Comparison of ENCODE assay signal across 9 cellular contexts in the genomic region with DNA sequence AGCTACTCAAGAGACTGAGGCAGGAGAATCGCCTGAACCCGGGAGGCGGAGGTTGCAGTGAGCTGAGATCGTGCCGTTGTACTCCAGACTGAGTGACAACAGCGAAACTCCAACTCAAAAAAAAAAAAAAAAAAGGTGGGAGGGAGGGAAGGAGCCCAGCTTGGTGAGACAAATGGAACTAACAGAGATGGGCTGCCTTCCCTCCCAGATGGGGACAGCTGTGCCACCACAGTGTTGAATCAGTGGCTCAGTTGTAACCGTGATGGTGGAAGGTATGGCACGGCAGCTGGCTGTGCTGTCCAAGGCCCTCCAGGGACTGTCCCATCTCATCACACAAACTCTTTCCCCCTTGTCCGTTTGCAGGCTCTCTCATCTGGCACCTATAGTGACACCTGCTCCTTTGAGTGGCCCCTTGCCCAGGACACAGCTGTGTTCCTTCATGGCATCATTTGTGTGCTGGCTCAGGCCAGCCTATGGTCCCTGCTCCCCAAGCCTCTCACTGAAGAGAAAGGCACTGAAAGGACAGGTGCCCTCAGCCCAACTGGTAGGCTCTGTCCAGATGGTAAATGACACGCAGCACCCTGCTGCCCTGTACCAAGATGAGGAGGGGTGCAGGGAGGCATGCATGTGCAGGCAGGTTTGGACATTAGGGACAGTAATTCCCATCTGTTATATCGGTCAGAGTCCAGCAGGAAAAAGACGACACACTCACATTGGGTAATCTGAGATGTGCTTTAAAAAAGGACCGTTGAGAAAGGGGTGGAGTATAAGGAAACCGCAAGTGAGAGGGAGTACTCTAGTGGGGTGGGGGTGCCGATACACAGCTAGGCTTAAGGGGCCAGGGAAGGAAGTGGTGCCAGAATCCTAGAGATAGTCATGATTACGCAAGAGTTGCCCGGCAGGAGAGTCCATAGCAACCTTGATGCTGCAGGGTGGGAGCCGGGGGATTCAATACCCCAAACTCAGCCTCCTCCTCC. TPM values are rescaled to one million over a fixed set of nuclear protein-coding genes. Genes with fewer than 3 reads are reported as not detected.
DNase-seq lines count a peak whose midpoint lies in the region; ATAC-seq, FAIRE-seq and TF ChIP-seq lines count a peak whose summit lies in the region.
"Had no signal": no experiment of that assay in that cellular context is flagged by ENCODE, and none has a peak within 500 bp of the region (broad histone marks: within the 10 kb centered on the region; RNA-seq: fewer than 3 reads in every experiment).

No MANE protein-coding gene starts in this region.

- no peaks in the 10 kb centered on the region for H3K4me1 ChIP-seq in pancreas

- no peak for TF ChIP-seq CTCF in pancreas (IDR thresholded peaks at IDR 0.05)

- H3K9me3 Mint-ChIP-seq in effector memory CD8-positive, alpha-beta T cell, result no peaks in the 10 kb centered on the region

- H3K27ac Mint-ChIP-seq in effector memory CD8-positive, alpha-beta T cell, result peak overlapping the region; percentile 52 to 84

- DNase-seq in GM12891 (ENCODE audit: insufficient read length, low spot score), result no peak
- DNase-seq in NOMO-1 treated with DMSO at 0.1 percent for 48 hours (lab: John Stamatoyannopoulos, UW; ENCODE audit: unreplicated experiment), result peak; percentile 99
- DNase-seq in effector memory CD8-positive, alpha-beta T cell, result no peak
- DNase-seq in pancreas, result peak in 1 of 6 donors; percentile 16
- DNase-seq in pons (ENCODE audit: low spot score), result no peak
- no peak for DNase-seq in urothelium cell line (ENCODE audit: low spot score)
- DNase-seq in activated CD4-positive, alpha-beta T cell treated with anti-CD3 and anti-CD28 coated beads for 4 hours, result no peak

- H3K27me3 ChIP-seq in pancreas, result no peaks in the 10 kb centered on the region

- no peak overlapping the region for H3K4me3 ChIP-seq in pancreas

- peaks cover 41% of the 10 kb centered on the region for H3K36me3 Mint-ChIP-seq in effector memory CD8-positive, alpha-beta T cell (ENCODE audit: insufficient read depth)

- ATAC-seq in effector memory CD8-positive, alpha-beta T cell (replicated peaks), result peak; percentile 72
- ATAC-seq in pancreas (peak in 3 of 4 donors; percentile 45 to 67 (median 56)), HG02610 (IDR thresholded peaks at IDR 0.05; ENCODE audit: unreplicated experiment) (no peak)

- peaks cover 57 to 60% of the 10 kb centered on the region in 2 donors for H3K4me1 Mint-ChIP-seq in effector memory CD8-positive, alpha-beta T cell (ENCODE audit: low read depth in 2 of 2)

- no peaks in the 10 kb centered on the region for H3K9me3 ChIP-seq in pancreas

- WGBS in pancreas, 2 donors, result 67 to 69% methylated on average over 18 of the region's 18 CpGs

- no peak overlapping the region for H3K27ac ChIP-seq in pancreas

- intact Hi-C loops in pancreas (cut with DNase I), result no loop called here

- no peaks in the 10 kb centered on the region for H3K27me3 Mint-ChIP-seq in effector memory CD8-positive, alpha-beta T cell

- TF ChIP-seq POLR2A in GM12891 (IDR thresholded peaks at IDR 0.05; ENCODE audit: low read depth, low read length), result no peak

- H3K4me3 Mint-ChIP-seq in effector memory CD8-positive, alpha-beta T cell, result peak overlapping the region; percentile 70 to 72

- H3K36me3 ChIP-seq in pancreas, result no peaks in the 10 kb centered on the region

- FAIRE-seq in GM12891 (lab: Jason Lieb, UNC), result peak; percentile 45
- FAIRE-seq in pancreas (lab: Jason Lieb, UNC), result no peak
- FAIRE-seq in urothelium cell line (lab: Jason Lieb, UNC), result no peak

TF ChIP-seq in GM12891, 5 proteins besides CTCF, POLR2A, EP300 and RAD21:
- TF ChIP-seq TAF1 (IDR thresholded peaks at IDR 0.05; ENCODE audit: low read depth, low read length) (no peak), POLR2AphosphoS5 (IDR thresholded peaks at IDR 0.05; ENCODE audit: low read depth, low read length) (no peak), POU2F2 (IDR thresholded peaks at IDR 0.05; ENCODE audit: low read depth, low read length) (0 out of 2 replicates have a peak, but pooled peaks have one; percentile 19), SPI1 (IDR thresholded peaks at IDR 0.05; ENCODE audit: low read depth, low read length) (peak; percentile 30; the same call in 1 of the 2 replicates)
TF ChIP-seq in GM12891: peak in this region for 2.

RNA-seq across cellular contexts. Expression of a gene that starts 4.3 kb away (rescaled TPM):
- not detected for polyA plus RNA-seq in GM12891 (2012; ENCODE audit: low read depth, missing spikeins)
- not detected for total RNA-seq in pancreas
- not detected for polyA plus RNA-seq in pancreas
- total RNA-seq: temporal lobe had no signal

RNA-seq across cellular contexts. Expression of a gene that starts 7.5 kb away (rescaled TPM):
- polyA plus RNA-seq in GM12891 (2012; ENCODE audit: low read depth, missing spikeins), result 13.1 TPM
- total RNA-seq in pancreas, result 10 to 100 TPM in 2 of 6 donors, 1 to 10 TPM in 4; 3.1 to 19.7 (median 6.3) TPM
- 10 to 100 TPM in 1 of 2 donors, 1 to 10 TPM in 1; 9.3 to 19.2 TPM for polyA plus RNA-seq in pancreas

RNA-seq across cellular contexts. Expression of a gene that starts 12.6 kb away (rescaled TPM):
- not detected for polyA plus RNA-seq in GM12891 (2012; ENCODE audit: low read depth, missing spikeins)
- total RNA-seq in pancreas, result 1 to 10 TPM; 1.0 to 4.3 (median 2.1) TPM
- 1 to 10 TPM; 5.1 to 8.3 TPM for polyA plus RNA-seq in pancreas

RNA-seq across cellular contexts. Expression of a gene that starts 35.8 kb away (rescaled TPM):
- 9.3 TPM for polyA plus RNA-seq in GM12891 (2012; ENCODE audit: low read depth, missing spikeins)
- 1 to 10 TPM; 1.1 to 5.8 (median 1.9) TPM for total RNA-seq in pancreas
- polyA plus RNA-seq in pancreas, result 1 to 10 TPM; 1.6 to 5.1 TPM
